8 cellular contexts compared by ENCODE assay signal in genomic region chr3:141311170-141311495, GRCh38. TPM values are rescaled to one million over a fixed set of nuclear protein-coding genes. Genes with fewer than 3 reads are reported as not detected.
DNase-seq lines count a peak whose midpoint lies in the region; ATAC-seq and TF ChIP-seq lines count a peak whose summit lies in the region.

No MANE protein-coding gene starts in this region.

- CTCF ChIA-PET in A673 (lab: Charles Lee): interaction anchor here (0.5 to 1.7 kb wide), 6 partner anchors 50 to 250 kb away, joined by 3 to 21 read pairs (median 5); no protein-coding TSS in a partner anchor

- H3K4me1 ChIP-seq in A673 (ENCODE audit: insufficient read depth, low read length, poor library complexity, severe bottlenecking) (no peaks in the 10 kb centered on the region), HUES48 (ENCODE audit: control insufficient read depth, insufficient read depth, low read length) (peaks cover 3% of the 10 kb centered on the region; the same call in 1 of the 2 replicates), muscle layer of colon (ENCODE audit: insufficient read depth, low read length) (peaks cover 13% of the 10 kb centered on the region)

- no peak for TF ChIP-seq CTCF in A673 (conservative IDR thresholded peaks at IDR 0.05; ENCODE audit: low read depth, low read length)

- ATAC-seq in left lobe of liver: no peak

- DNase-seq in A673 (ENCODE audit: low spot score) (no peak), caudate nucleus (lab: John Stamatoyannopoulos, UW) (peak in 1 of 61 donors; percentile 51), islet precursor cell (no peak), NCI-H1092 treated with DMSO at 0.1 percent for 48 hours (lab: John Stamatoyannopoulos, UW) (no peak), HK-2 (ENCODE audit: unreplicated experiment) (no peak), left lobe of liver (ENCODE audit: low spot score) (no peak)

- H3K9me3 ChIP-seq in A673 (ENCODE audit: low read depth, low read length, poor library complexity, severe bottlenecking) (no peaks in the 10 kb centered on the region), HUES48 (ENCODE audit: control insufficient read depth, insufficient read depth, low read length) (no peaks in the 10 kb centered on the region), muscle layer of colon (ENCODE audit: low read length) (no peaks in the 10 kb centered on the region)

- BruUV-seq in A673 (replicated peaks; lab: Mats Ljungman, UMichigan): TSS peak; percentile 95

- no peaks in the 10 kb centered on the region for H3K36me3 ChIP-seq in A673 (ENCODE audit: insufficient read depth, low read length, poor library complexity, severe bottlenecking)
- no peaks in the 10 kb centered on the region for H3K36me3 ChIP-seq in HUES48 (ENCODE audit: control insufficient read depth, insufficient read depth, low read length)
- no peaks in the 10 kb centered on the region for H3K36me3 ChIP-seq in muscle layer of colon (ENCODE audit: insufficient read depth, low read length)

- intact Hi-C loops in A673 (cut with micrococcal nuclease; ENCODE audit: unreplicated experiment): loop anchor here (2.0 to 5.0 kb wide), 2 partner anchors 142 to 246 kb away; no protein-coding TSS in a partner anchor

- POLR2A ChIA-PET in A673 (lab: Charles Lee; ENCODE audit: low non-redundant PET): no interaction called here

- H3K27me3 ChIP-seq in A673 (replicated peaks; ENCODE audit: insufficient read depth, low read depth, low read length, poor library complexity) (no peaks in the 10 kb centered on the region), HUES48 (ENCODE audit: control insufficient read depth, insufficient read depth, low read length) (peaks cover 9% of the 10 kb centered on the region; the same call in 1 of the 2 replicates), muscle layer of colon (ENCODE audit: control insufficient read depth in 1 of 2, insufficient read depth in 2 of 2, low read length in 2 of 2) (no peaks in the 10 kb centered on the region)

- H3K9ac ChIP-seq in HUES48 (ENCODE audit: low read depth, low read length): peak overlapping the region; percentile 67
- peak overlapping the region; percentile 18 for H3K9ac ChIP-seq in muscle layer of colon (ENCODE audit: low read length)

- H3K27ac ChIP-seq in A673 (ENCODE audit: low read depth, low read length, poor library complexity, severe bottlenecking) (peak overlapping the region; percentile 65), HUES48 (ENCODE audit: low read depth, low read length) (no peak overlapping the region), caudate nucleus (ENCODE audit: low read depth, low read length) (peak overlapping the region; percentile 81), muscle layer of colon (ENCODE audit: low read depth, low read length) (peak overlapping the region; percentile 97)

- peak overlapping the region; percentile 65 for H3K4me3 ChIP-seq in A673 (ENCODE audit: low read depth, low read length, poor library complexity, severe bottlenecking)
- H3K4me3 ChIP-seq in HUES48 (ENCODE audit: low read depth, low read length): peak overlapping the region; percentile 93
- peak overlapping the region; percentile 80 to 89 for H3K4me3 ChIP-seq in muscle layer of colon (ENCODE audit: low read depth in 1 of 2, low read length in 2 of 2)

RNA-seq across cellular contexts. Expression of gene ZBTB38, which starts 57.2 kb away (rescaled TPM):
- 19.1 and 23.7 TPM in 2 replicates for total RNA-seq in A673 (2021)
- 26.6 TPM for total RNA-seq in left lobe of liver
